In genomic region chr7:44767912-44768662, GRCh38 we compare ENCODE assay signal across 8 cellular contexts. TPM values are rescaled to one million over a fixed set of nuclear protein-coding genes. Genes with fewer than 3 reads are reported as not detected.
DNase-seq lines count a peak whose midpoint lies in the region; ATAC-seq and TF ChIP-seq lines count a peak whose summit lies in the region.

No MANE protein-coding gene starts in this region.

- H3K27ac ChIP-seq in heart left ventricle: peak overlapping the region; percentile 61 to 87 (median 71)

- H3K36me3 Mint-ChIP-seq in activated T-helper 1 cell treated with anti-CD3 and anti-CD28 coated beads, Interleukin-12 subunit alpha, Interleukin-12 subunit beta, Interleukin-2, Interleukin-4 antibody, amounts not matched to agents 30 ng/mL and 10 ng/mL and 1 ng/mL, durations not matched to agents 14 hours and 24 hours and 36 hours (ENCODE audit: low read depth): peaks cover 41% of the 10 kb centered on the region

- H3K4me3 ChIP-seq in heart left ventricle: peak overlapping the region in 6 of 12 donors; percentile 0 to 19 (median 12)
- no peak overlapping the region for H3K4me3 ChIP-seq in skeletal muscle cell (ENCODE audit: low read depth, low read length)

- no peak for TF ChIP-seq CTCF in heart left ventricle (IDR thresholded peaks at IDR 0.05)

- H3K4me3 Mint-ChIP-seq in activated T-helper 1 cell treated with anti-CD3 and anti-CD28 coated beads, Interleukin-12 subunit alpha, Interleukin-12 subunit beta, Interleukin-2, Interleukin-4 antibody, amounts not matched to agents 30 ng/mL and 10 ng/mL and 1 ng/mL, durations not matched to agents 14 hours and 24 hours and 36 hours: no peak overlapping the region

- no peaks in the 10 kb centered on the region for H3K27me3 Mint-ChIP-seq in activated T-helper 1 cell treated with anti-CD3 and anti-CD28 coated beads, Interleukin-12 subunit alpha, Interleukin-12 subunit beta, Interleukin-2, Interleukin-4 antibody, amounts not matched to agents 30 ng/mL and 10 ng/mL and 1 ng/mL, durations not matched to agents 14 hours and 24 hours and 36 hours (ENCODE audit: insufficient read depth)

- ATAC-seq in GM18519 (IDR thresholded peaks at IDR 0.05; ENCODE audit: low FRiP score, unreplicated experiment): peak; percentile 55
- ATAC-seq in HG03159 (IDR thresholded peaks at IDR 0.05; ENCODE audit: unreplicated experiment): peak; percentile 45
- ATAC-seq in heart left ventricle: peak; percentile 68 to 80 (median 74)
- ATAC-seq in HG03025 (IDR thresholded peaks at IDR 0.05; ENCODE audit: low FRiP score, unreplicated experiment): no peak
- ATAC-seq in GM18520 (IDR thresholded peaks at IDR 0.05; ENCODE audit: unreplicated experiment): no peak

- intact Hi-C loops in activated T-helper 1 cell treated with anti-CD3 and anti-CD28 coated beads, Interleukin-12 subunit alpha, Interleukin-12 subunit beta, Interleukin-2, Interleukin-4 antibody, amounts not matched to agents 30 ng/mL and 10 ng/mL and 1 ng/mL, durations not matched to agents 14 hours and 24 hours and 36 hours (cut with micrococcal nuclease): no loop called here
- intact Hi-C loops in heart left ventricle (cut with DNase I): loop anchor here in 1 of 10 donors (2.0 kb wide), 1 partner anchor 19 kb away; the partner anchor contains the start of gene ZMIZ2

- DNase-seq in activated T-helper 1 cell treated with anti-CD3 and anti-CD28 coated beads, Interleukin-12 subunit alpha, Interleukin-12 subunit beta, Interleukin-2, Interleukin-4 antibody, amounts not matched to agents 30 ng/mL and 10 ng/mL and 1 ng/mL, durations not matched to agents 14 hours and 24 hours and 36 hours (ENCODE audit: low spot score): no peak
- DNase-seq in heart left ventricle (peak; percentile 68 to 83 (median 74)), skeletal muscle cell (ENCODE audit: low read depth) (peak; percentile 61)
- DNase-seq in stimulated activated CD4-positive, alpha-beta T cell treated with anti-CD3 and anti-CD28 coated beads, Interleukin-12 subunit alpha, Interleukin-12 subunit beta, amount 100 ng/mL, for 4 hours: no peak

- peaks cover 14 to 40% (median 33%) of the 10 kb centered on the region in 12 donors for H3K4me1 ChIP-seq in heart left ventricle

- H3K36me3 ChIP-seq in heart left ventricle: peaks cover 3 to 50% (median 48%) of the 10 kb centered on the region in 9 donors

- H3K27ac Mint-ChIP-seq in activated T-helper 1 cell treated with anti-CD3 and anti-CD28 coated beads, Interleukin-12 subunit alpha, Interleukin-12 subunit beta, Interleukin-2, Interleukin-4 antibody, amounts not matched to agents 30 ng/mL and 10 ng/mL and 1 ng/mL, durations not matched to agents 14 hours and 24 hours and 36 hours: peak overlapping the region; percentile 40

- H3K9me3 ChIP-seq in heart left ventricle: no peaks in the 10 kb centered on the region

- 28 to 38% (median 34%) methylated on average over 10 to 13 of the region's 13 CpGs for WGBS in heart left ventricle, 4 donors

- no peaks in the 10 kb centered on the region for H3K27me3 ChIP-seq in heart left ventricle

- peak in 1 of 2 donors; percentile 18 for TF ChIP-seq POLR2A in heart left ventricle (IDR thresholded peaks at IDR 0.05)

- H3K9me3 Mint-ChIP-seq in activated T-helper 1 cell treated with anti-CD3 and anti-CD28 coated beads, Interleukin-12 subunit alpha, Interleukin-12 subunit beta, Interleukin-2, Interleukin-4 antibody, amounts not matched to agents 30 ng/mL and 10 ng/mL and 1 ng/mL, durations not matched to agents 14 hours and 24 hours and 36 hours: no peaks in the 10 kb centered on the region

- H3K4me1 Mint-ChIP-seq in activated T-helper 1 cell treated with anti-CD3 and anti-CD28 coated beads, Interleukin-12 subunit alpha, Interleukin-12 subunit beta, Interleukin-2, Interleukin-4 antibody, amounts not matched to agents 30 ng/mL and 10 ng/mL and 1 ng/mL, durations not matched to agents 14 hours and 24 hours and 36 hours (ENCODE audit: low read depth): peaks cover 39% of the 10 kb centered on the region

RNA-seq across cellular contexts. Expression of gene ZMIZ2, which starts 19.4 kb away (rescaled TPM):
- total RNA-seq in activated T-helper 1 cell treated with anti-CD3 and anti-CD28 coated beads, Interleukin-12 subunit alpha, Interleukin-12 subunit beta, Interleukin-2, Interleukin-4 antibody, amounts not matched to agents 30 ng/mL and 10 ng/mL and 1 ng/mL, durations not matched to agents 14 hours and 24 hours and 36 hours: 123 and 129 TPM in 2 replicates
- total RNA-seq in heart left ventricle: 10 to 100 TPM; 18.5 to 71.5 (median 46.5) TPM
- 10 to 100 TPM; 44.4 to 45.7 TPM for polyA plus RNA-seq in heart left ventricle

RNA-seq across cellular contexts. Expression of gene PPIA, which starts 28.4 kb away (rescaled TPM):
- total RNA-seq in activated T-helper 1 cell treated with anti-CD3 and anti-CD28 coated beads, Interleukin-12 subunit alpha, Interleukin-12 subunit beta, Interleukin-2, Interleukin-4 antibody, amounts not matched to agents 30 ng/mL and 10 ng/mL and 1 ng/mL, durations not matched to agents 14 hours and 24 hours and 36 hours: 2,141 and 2,153 TPM in 2 replicates
- 100 to 1,000 TPM; 327 to 924 (median 571) TPM for total RNA-seq in heart left ventricle
- polyA plus RNA-seq in heart left ventricle: 1,000 to 10,000 TPM; 1,197 to 3,804 TPM

Comparison
In these comparisons a context has a peak if more than half of its experiments do, and no peak if none do; other contexts are left out.
1. ATAC-seq: peak in GM18519 (single experiment), HG03159 (single experiment) and heart left ventricle (4 of 4); none in HG03025 (single experiment) and GM18520 (single experiment).
2. DNase-seq: peak in heart left ventricle (5 of 5) and skeletal muscle cell (single experiment); none in activated T-helper 1 cell treated with anti-CD3 and anti-CD28 coated beads, Interleukin-12 subunit alpha, Interleukin-12 subunit beta, Interleukin-2, Interleukin-4 antibody, amounts not matched to agents 30 ng/mL and 10 ng/mL and 1 ng/mL, durations not matched to agents 14 hours and 24 hours and 36 hours (single experiment) and stimulated activated CD4-positive, alpha-beta T cell treated with anti-CD3 and anti-CD28 coated beads, Interleukin-12 subunit alpha, Interleukin-12 subunit beta, amount 100 ng/mL, for 4 hours (single experiment).